Comparison of ENCODE assay signal across 23 cellular contexts in the genomic region with DNA sequence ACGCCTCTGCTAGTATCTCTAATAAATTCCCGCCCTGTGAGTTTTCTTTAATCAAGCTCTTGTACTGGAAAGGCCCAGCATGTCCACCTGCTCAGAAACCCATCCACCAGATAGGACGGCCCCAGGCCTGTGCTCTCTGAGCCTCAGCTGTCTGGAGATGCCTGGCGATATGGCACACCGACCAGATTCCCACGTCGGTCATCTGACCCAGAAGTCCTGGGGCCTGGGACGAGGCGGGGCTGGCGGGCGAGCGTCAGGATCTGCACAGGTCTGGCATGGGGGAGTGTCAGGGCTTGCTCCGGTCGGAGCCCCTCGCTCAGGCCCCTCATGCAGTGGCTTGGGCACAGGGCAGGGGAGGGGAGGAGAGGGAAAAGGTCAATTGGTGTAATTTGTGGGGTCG.
"Had no signal": no experiment of that assay in that cellular context is flagged by ENCODE, and none has a peak within 500 bp of the region (broad histone marks: within the 10 kb centered on the region; RNA-seq: fewer than 3 reads in every experiment).

No MANE protein-coding gene starts in this region.

- H3K9me3 Mint-ChIP-seq: activated T-helper 2 cell treated with anti-CD3 and anti-CD28 coated beads, Interferon-gamma antibody, Interleukin-2, Interleukin-4, amounts not matched to agents 10 μg/mL and 5 μg/mL and 100 μg/mL, durations not matched to agents 14 hours and 24 hours and 36 hours; natural killer cell treated with Interleukin-12 subunit alpha and Interleukin-12 subunit beta and Interleukin-15 and Interleukin-18, amount 100 ng/mL, for 72 hours had no signal

- H3K27me3 Mint-ChIP-seq: natural killer cell treated with Interleukin-12 subunit alpha and Interleukin-12 subunit beta and Interleukin-15 and Interleukin-18, amount 100 ng/mL, for 72 hours; progenitor cell of endocrine pancreas; stimulated activated memory B cell treated with anti-CD40 and anti-IgM and Interleukin-4, amounts not matched to agents 10 μg/mL and 1 μg/mL and 100 μg/mL, for 72 hours had no signal

- H3K4me1 ChIP-seq: body of pancreas, sigmoid colon, tibial artery, upper lobe of right lung had no signal

- H3K4me3 Mint-ChIP-seq: activated CD8-positive, alpha-beta T cell treated with anti-CD3 and anti-CD28 coated beads, Interleukin-2, amount 10 ng/mL, durations not matched to agents 7 days and 5 days; natural killer cell treated with Interleukin-12 subunit alpha and Interleukin-12 subunit beta and Interleukin-15 and Interleukin-18, amount 100 ng/mL, for 72 hours; stimulated activated memory B cell treated with anti-CD40 and anti-IgM and Interleukin-4, amounts not matched to agents 10 μg/mL and 1 μg/mL and 100 μg/mL, for 72 hours had no signal

- DNase-seq: activated CD4-positive, alpha-beta T cell treated with anti-CD3 and anti-CD28 coated beads for 1 hour; activated CD8-positive, alpha-beta T cell treated with anti-CD3 and anti-CD28 coated beads, Interleukin-2, amount 10 ng/mL, durations not matched to agents 7 days and 5 days; activated T-cell treated with anti-CD3 and anti-CD28 coated beads, Interleukin-2, amount 50 U/mL, for 1 hour; anterior cingulate cortex; body of pancreas; effector CD8-positive, alpha-beta T cell; kidney glomerular epithelial cell; left lung; lower lobe of right lung; mesendoderm; mucosa of descending colon; sigmoid colon; small intestine; stimulated activated CD4-positive, alpha-beta T cell treated with anti-CD3 and anti-CD28 coated beads, Interleukin-4, amount 100 ng/mL, for 24 hours; T1000; tibial artery; upper lobe of right lung had no signal

- ATAC-seq: activated CD8-positive, alpha-beta T cell treated with anti-CD3 and anti-CD28 coated beads, Interleukin-2, amount 10 ng/mL, durations not matched to agents 7 days and 5 days; body of pancreas; left lung; lower lobe of right lung; mucosa of descending colon; natural killer cell treated with Interleukin-12 subunit alpha and Interleukin-12 subunit beta and Interleukin-15 and Interleukin-18, amount 100 ng/mL, for 72 hours; stimulated activated memory B cell treated with anti-CD40 and anti-IgM and Interleukin-4, amounts not matched to agents 10 μg/mL and 1 μg/mL and 100 μg/mL, for 72 hours; upper lobe of right lung had no signal

- H3K27me3 ChIP-seq: body of pancreas, left lung, sigmoid colon, suprapubic skin, tibial artery, upper lobe of right lung had no signal

- H3K9me3 ChIP-seq: body of pancreas, left lung, lower lobe of right lung, mucosa of descending colon, sigmoid colon, suprapubic skin, tibial artery, upper lobe of right lung had no signal

- H3K27ac Mint-ChIP-seq: activated CD8-positive, alpha-beta T cell treated with anti-CD3 and anti-CD28 coated beads, Interleukin-2, amount 10 ng/mL, durations not matched to agents 7 days and 5 days; activated T-helper 2 cell treated with anti-CD3 and anti-CD28 coated beads, Interferon-gamma antibody, Interleukin-2, Interleukin-4, amounts not matched to agents 10 μg/mL and 5 μg/mL and 100 μg/mL, durations not matched to agents 14 hours and 24 hours and 36 hours; natural killer cell treated with Interleukin-12 subunit alpha and Interleukin-12 subunit beta and Interleukin-15 and Interleukin-18, amount 100 ng/mL, for 72 hours; progenitor cell of endocrine pancreas had no signal

- H3K4me3 ChIP-seq: body of pancreas, left lung, lower lobe of right lung, mucosa of descending colon, sigmoid colon, suprapubic skin, tibial artery, upper lobe of right lung had no signal

- H3K27ac ChIP-seq: body of pancreas, epithelial cell of prostate, left lung, lower lobe of right lung, sigmoid colon, suprapubic skin, tibial artery, upper lobe of right lung had no signal

- H3K36me3 Mint-ChIP-seq: natural killer cell treated with Interleukin-12 subunit alpha and Interleukin-12 subunit beta and Interleukin-15 and Interleukin-18, amount 100 ng/mL, for 72 hours had no signal
